Comparison of ENCODE assay signal across 21 cellular contexts in the genomic region with DNA sequence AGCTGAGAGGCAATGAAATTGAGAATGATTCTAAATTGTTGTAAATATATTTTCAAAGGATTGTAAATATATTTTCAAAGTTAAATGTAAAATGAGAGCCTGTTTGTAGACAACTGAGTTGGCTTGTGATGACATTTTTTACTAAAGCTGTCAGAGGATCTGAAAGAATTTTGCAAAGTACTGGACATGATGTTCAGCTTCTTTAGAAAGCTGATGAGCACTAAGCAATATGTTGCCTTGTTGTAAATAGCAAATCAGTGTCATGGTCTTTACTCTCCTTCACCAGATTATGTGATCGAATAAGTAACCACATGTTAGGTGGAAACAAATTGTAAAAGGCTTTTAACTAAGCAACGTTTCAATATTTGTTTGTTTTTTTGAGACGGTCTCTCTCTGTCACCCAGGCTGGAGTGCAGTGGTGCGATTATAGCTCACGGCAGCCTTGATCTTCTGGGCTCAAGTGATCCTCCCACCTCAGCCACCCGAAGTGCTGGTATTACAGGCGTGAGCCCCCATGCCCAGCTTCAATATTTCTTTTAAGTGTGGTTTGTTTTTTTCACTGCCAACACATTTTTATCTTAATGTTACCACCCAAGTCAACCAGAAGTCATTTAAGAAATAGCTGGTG.
"Had no signal": no experiment of that assay in that cellular context is flagged by ENCODE, and none has a peak within 500 bp of the region (broad histone marks: within the 10 kb centered on the region; RNA-seq: fewer than 3 reads in every experiment).

No MANE protein-coding gene starts in this region.

- H3K36me3 ChIP-seq: heart left ventricle, lower lobe of right lung, pancreas, sigmoid colon, thoracic aorta, transverse colon had no signal

- H3K4me1 Mint-ChIP-seq: central memory CD8-positive, alpha-beta T cell; memory B cell had no signal

- H3K36me3 Mint-ChIP-seq: memory B cell had no signal

- H3K4me1 ChIP-seq: foreskin keratinocyte, lower lobe of right lung, pancreas, sigmoid colon, transverse colon had no signal

- H3K27ac ChIP-seq: foreskin keratinocyte, lower lobe of right lung, pancreas, sigmoid colon, thoracic aorta, transverse colon had no signal

- H3K27me3 ChIP-seq: foreskin keratinocyte, heart left ventricle, pancreas, sigmoid colon, transverse colon had no signal

- ATAC-seq: esophagus mucosa; foreskin keratinocyte; heart left ventricle; lower lobe of right lung; natural killer cell treated with Interleukin-12 subunit alpha and Interleukin-12 subunit beta and Interleukin-15 and Interleukin-18, amount 100 ng/mL, for 72 hours; pancreas; stimulated activated naive CD8-positive, alpha-beta T cell treated with anti-CD3 and anti-CD28 coated beads, Interleukin-15, Interleukin-2, amounts not matched to agents 100 U/mL and 50 U/mL, for 24 hours had no signal

- H3K4me3 Mint-ChIP-seq: central memory CD8-positive, alpha-beta T cell; memory B cell; natural killer cell treated with Interleukin-12 subunit alpha and Interleukin-12 subunit beta and Interleukin-15 and Interleukin-18, amount 100 ng/mL, for 72 hours had no signal

- H3K4me2 ChIP-seq: smooth muscle cell had no signal

- H3K9me3 ChIP-seq: pancreas had no signal

- H3K4me3 ChIP-seq: heart left ventricle, lower lobe of right lung, pancreas, sigmoid colon, smooth muscle cell, thoracic aorta, transverse colon had no signal

- H3K27ac Mint-ChIP-seq: memory B cell; natural killer cell treated with Interleukin-12 subunit alpha and Interleukin-12 subunit beta and Interleukin-15 and Interleukin-18, amount 100 ng/mL, for 72 hours; progenitor cell of endocrine pancreas had no signal

- H3K27me3 Mint-ChIP-seq: central memory CD8-positive, alpha-beta T cell; memory B cell; progenitor cell of endocrine pancreas had no signal

- FAIRE-seq: bronchial epithelial cell, endometrium, pancreas had no signal

- H3K9me3 Mint-ChIP-seq: central memory CD8-positive, alpha-beta T cell had no signal

- DNase-seq: effector memory CD4-positive, alpha-beta T cell; foreskin keratinocyte; heart left ventricle; hippocampal formation; lower lobe of right lung; midbrain; occipital lobe; pancreas; sigmoid colon; stimulated activated CD4-positive, alpha-beta T cell treated with anti-CD3 and anti-CD28 coated beads, Interleukin-2, amount 100 ng/mL, for 48 hours; stimulated activated naive CD8-positive, alpha-beta T cell treated with anti-CD3 and anti-CD28 coated beads, Interleukin-15, Interleukin-2, amounts not matched to agents 100 U/mL and 50 U/mL, for 24 hours; transverse colon had no signal
